Comparison of ENCODE assay signal across 1 cellular context in genomic region chrX:3699841-3700381, GRCh38.
TF ChIP-seq lines count a peak whose summit lies in the region.

No MANE protein-coding gene starts in this region.

TF ChIP-seq in GM23338, 12 proteins besides CTCF, POLR2A, EP300 and RAD21 (continued from another document):
- TF ChIP-seq ZNF462 (CRISPR knock-in tag; IDR thresholded peaks at IDR 0.05) (no peak), REST (IDR thresholded peaks at IDR 0.05; ENCODE audit: unreplicated experiment) (no peak)
